ENCODE assay signal across 30 cellular contexts in the genomic region with DNA sequence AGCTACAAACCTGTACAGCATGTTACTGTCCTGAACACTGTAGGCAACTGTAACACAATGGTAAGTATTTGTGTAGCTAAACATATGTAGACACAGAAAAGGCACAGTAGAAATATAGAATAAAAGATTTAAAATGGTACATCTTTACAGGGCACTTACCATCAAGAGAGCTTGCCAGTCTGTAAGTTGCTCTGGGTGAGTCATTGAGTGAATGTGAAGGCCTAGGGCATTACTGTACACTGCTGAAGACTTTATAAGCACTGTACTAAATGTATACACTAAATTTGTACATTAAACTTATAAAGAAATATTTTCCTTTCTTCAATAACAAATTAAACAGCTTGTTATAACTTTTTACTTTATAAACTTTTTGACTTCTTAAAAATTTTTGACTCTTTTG. TPM values are rescaled to one million over a fixed set of nuclear protein-coding genes. Genes with fewer than 3 reads are reported as not detected.
A peak's percentile ranks its signal among the peaks of the same experiment; 100 is the strongest.
DNase-seq lines count a peak whose midpoint lies in the region; ATAC-seq, FAIRE-seq and TF ChIP-seq lines count a peak whose summit lies in the region.
"Had no signal": no experiment of that assay in that cellular context is flagged by ENCODE, and none has a peak within 500 bp of the region (broad histone marks: within the 10 kb centered on the region; RNA-seq: fewer than 3 reads in every experiment).

No MANE protein-coding gene starts in this region.

- peak overlapping the region; percentile 74 for H3K27ac Mint-ChIP-seq in stimulated activated effector memory CD8-positive, alpha-beta T cell treated with anti-CD3 and anti-CD28 coated beads, Interleukin-12 subunit alpha, Interleukin-12 subunit beta, amount 100 ng/mL, for 72 hours
- H3K27ac Mint-ChIP-seq: nephron; stimulated activated memory B cell treated with anti-CD40 and anti-IgM and Interleukin-4, amounts not matched to agents 10 μg/mL and 1 μg/mL and 100 μg/mL, for 72 hours; WTC11 had no signal

- H3F3A ChIP-seq in SK-N-SH (replicated peaks; ENCODE audit: insufficient read depth), result no peaks in the 10 kb centered on the region

- H3K9ac ChIP-seq in KMS-11, result no peak overlapping the region
- H3K9ac ChIP-seq in SK-N-SH, result no peak overlapping the region
- no peak overlapping the region for H3K9ac ChIP-seq in colonic mucosa (ENCODE audit: low read depth in 2 of 2, low read length in 2 of 2)
- H3K9ac ChIP-seq: BLaER1 treated with 17β-estradiol and CSF1 and Interleukin-3, amounts not matched to agents 10 nM and 100 nM had no signal

- no peak for FAIRE-seq in bronchial epithelial cell (lab: Jason Lieb, UNC)
- FAIRE-seq: H1 had no signal

- TF ChIP-seq RAD21 in SK-N-SH (IDR thresholded peaks at IDR 0.05; ENCODE audit: low read length), result no peak

- peaks cover 81% of the 10 kb centered on the region for H3K4me1 Mint-ChIP-seq in stimulated activated effector memory CD8-positive, alpha-beta T cell treated with anti-CD3 and anti-CD28 coated beads, Interleukin-12 subunit alpha, Interleukin-12 subunit beta, amount 100 ng/mL, for 72 hours
- H3K4me1 Mint-ChIP-seq: nephron, WTC11 had no signal

- H3K36me3 ChIP-seq in KMS-11 (ENCODE audit: insufficient read depth) (no peaks in the 10 kb centered on the region), SK-N-SH (replicated peaks in 1 of 2; ENCODE audit: control insufficient read depth in 1 of 2, insufficient read depth in 2 of 2, low read length in 1 of 2) (no peaks in the 10 kb centered on the region), bronchial epithelial cell (ENCODE audit: control insufficient read depth, insufficient read depth, low read length) (peaks cover 7% of the 10 kb centered on the region), colonic mucosa (no peaks in the 10 kb centered on the region)
- H3K36me3 ChIP-seq: gastroesophageal sphincter, lower lobe of right lung, upper lobe of left lung had no signal

- H2AFZ ChIP-seq in KMS-11 (ENCODE audit: low read depth) (no peak overlapping the region), SK-N-SH (ENCODE audit: low read depth) (no peak overlapping the region)
- H2AFZ ChIP-seq: hepatocyte had no signal

- H3K79me2 ChIP-seq in KMS-11 (ENCODE audit: insufficient read depth, low read depth) (peaks cover 62% of the 10 kb centered on the region), SK-N-SH (ENCODE audit: insufficient read depth) (no peaks in the 10 kb centered on the region)
- H3K79me2 ChIP-seq: hepatocyte had no signal

- TF ChIP-seq CTCF in KMS-11 (conservative IDR thresholded peaks at IDR 0.05; ENCODE audit: low read depth, low read length), result no peak
- TF ChIP-seq CTCF in SK-N-SH (IDR thresholded peaks at IDR 0.05), result no peak
- TF ChIP-seq CTCF in bronchial epithelial cell (IDR thresholded peaks at IDR 0.05; ENCODE audit: insufficient read depth, low read length, severe bottlenecking), result no peak
- TF ChIP-seq CTCF in colonic mucosa (IDR thresholded peaks at IDR 0.05), result no peak

- intact Hi-C loops in colonic mucosa (cut with DNase I), result no loop called here

- H3K36me3 Mint-ChIP-seq in stimulated activated effector memory CD8-positive, alpha-beta T cell treated with anti-CD3 and anti-CD28 coated beads, Interleukin-12 subunit alpha, Interleukin-12 subunit beta, amount 100 ng/mL, for 72 hours, result no peaks in the 10 kb centered on the region
- H3K36me3 Mint-ChIP-seq: T-cell, WTC11 had no signal

- POLR2A ChIA-PET in SK-N-SH (lab: Yijun Ruan, JAX), result no interaction called here

- H3K4me1 ChIP-seq in KMS-11 (ENCODE audit: low read depth, poor library complexity, severe bottlenecking) (peaks cover 94% of the 10 kb centered on the region), SK-N-SH (ENCODE audit: control insufficient read depth in 1 of 2, insufficient read depth in 2 of 2, low read depth in 1 of 2, low read length in 1 of 2) (peaks cover 0 to 11% of the 10 kb centered on the region in 2 experiments; a peak in 2 of 4 replicates), colonic mucosa (no peaks in the 10 kb centered on the region)

- no peaks in the 10 kb centered on the region for H3K9me2 ChIP-seq in SK-N-SH

- no peak overlapping the region for H3K4me3 Mint-ChIP-seq in stimulated activated effector memory CD8-positive, alpha-beta T cell treated with anti-CD3 and anti-CD28 coated beads, Interleukin-12 subunit alpha, Interleukin-12 subunit beta, amount 100 ng/mL, for 72 hours
- H3K4me3 Mint-ChIP-seq: activated CD4-positive, alpha-beta T cell treated with anti-CD3 and anti-CD28 coated beads, Interleukin-2, amount 10 ng/mL, durations not matched to agents 7 days and 5 days; activated naive CD8-positive, alpha-beta T cell treated with anti-CD3 and anti-CD28 coated beads, Interleukin-2, amount 10 ng/mL, durations not matched to agents 7 days and 5 days; nephron; stimulated activated memory B cell treated with anti-CD40 and anti-IgM and Interleukin-4, amounts not matched to agents 10 μg/mL and 1 μg/mL and 100 μg/mL, for 72 hours; T-cell; WTC11 had no signal

- peak overlapping the region; percentile 36; the same call in 1 of the 2 replicates for H3K4me2 ChIP-seq in KMS-11
- no peak overlapping the region for H3K4me2 ChIP-seq in SK-N-SH
- H3K4me2 ChIP-seq: hepatocyte had no signal

- H3K27ac ChIP-seq in KMS-11 (no peak overlapping the region), SK-N-SH (ENCODE audit: low read depth in 2 of 2, low read length in 1 of 2) (no peak overlapping the region), colonic mucosa (no peak overlapping the region)
- H3K27ac ChIP-seq: BLaER1 treated with 17β-estradiol and CSF1 and Interleukin-3, amounts not matched to agents 10 nM and 100 nM; esophagus squamous epithelium; gastroesophageal sphincter; hepatocyte; lower lobe of right lung; SJSA1; upper lobe of left lung had no signal

- H3K9me3 ChIP-seq in SK-N-SH, result no peaks in the 10 kb centered on the region
- H3K9me3 ChIP-seq in colonic mucosa, result no peaks in the 10 kb centered on the region
- H3K9me3 ChIP-seq: esophagus squamous epithelium, gastroesophageal sphincter, lower lobe of right lung, mucosa of descending colon, SJSA1, upper lobe of left lung had no signal

- CTCF ChIA-PET in SK-N-SH (lab: Yijun Ruan, JAX), result no interaction called here

- H4K20me1 ChIP-seq in KMS-11 (ENCODE audit: insufficient read depth), result no peaks in the 10 kb centered on the region
- H4K20me1 ChIP-seq in SK-N-SH (ENCODE audit: insufficient read depth), result no peaks in the 10 kb centered on the region

- H3K27me3 ChIP-seq in KMS-11 (ENCODE audit: insufficient read depth, low read depth), result no peaks in the 10 kb centered on the region
- no peaks in the 10 kb centered on the region for H3K27me3 ChIP-seq in SK-N-SH (ENCODE audit: insufficient read depth)
- no peaks in the 10 kb centered on the region for H3K27me3 ChIP-seq in bronchial epithelial cell (ENCODE audit: control insufficient read depth, insufficient read depth, low read length)
- H3K27me3 ChIP-seq in colonic mucosa, result no peaks in the 10 kb centered on the region
- H3K27me3 ChIP-seq: BLaER1 treated with 17β-estradiol and CSF1 and Interleukin-3, amounts not matched to agents 10 nM and 100 nM; esophagus squamous epithelium; gastroesophageal sphincter; SJSA1; upper lobe of left lung had no signal

- H3K4me3 ChIP-seq in KMS-11 (IDR thresholded peaks at IDR 0.05; ENCODE audit: insufficient read depth, low read depth, low read length) (no peak overlapping the region), SK-N-SH (ENCODE audit: low read depth in 2 of 2, low read length in 1 of 2) (no peak overlapping the region), bronchial epithelial cell (ENCODE audit: low read depth, low read length) (no peak overlapping the region), colonic mucosa (no peak overlapping the region)
- H3K4me3 ChIP-seq: BLaER1 treated with 17β-estradiol and CSF1 and Interleukin-3, amounts not matched to agents 10 nM and 100 nM; esophagus squamous epithelium; gastroesophageal sphincter; hepatocyte; lower lobe of right lung; mucosa of descending colon; SJSA1; upper lobe of left lung had no signal

- peaks cover 4% of the 10 kb centered on the region for H3K9me3 Mint-ChIP-seq in stimulated activated effector memory CD8-positive, alpha-beta T cell treated with anti-CD3 and anti-CD28 coated beads, Interleukin-12 subunit alpha, Interleukin-12 subunit beta, amount 100 ng/mL, for 72 hours
- H3K9me3 Mint-ChIP-seq: nephron; stimulated activated memory B cell treated with anti-CD40 and anti-IgM and Interleukin-4, amounts not matched to agents 10 μg/mL and 1 μg/mL and 100 μg/mL, for 72 hours; WTC11 had no signal

- ATAC-seq in stimulated activated effector memory CD8-positive, alpha-beta T cell treated with anti-CD3 and anti-CD28 coated beads, Interleukin-12 subunit alpha, Interleukin-12 subunit beta, amount 100 ng/mL, for 72 hours, result no peak
- ATAC-seq in GM21526 (IDR thresholded peaks at IDR 0.05; ENCODE audit: low FRiP score, unreplicated experiment), result no peak
- ATAC-seq: gastroesophageal sphincter; lower lobe of right lung; mucosa of descending colon; stimulated activated memory B cell treated with anti-CD40 and anti-IgM and Interleukin-4, amounts not matched to agents 10 μg/mL and 1 μg/mL and 100 μg/mL, for 72 hours; T-cell; WTC11 had no signal

- no peak for TF ChIP-seq EP300 in SK-N-SH (IDR thresholded peaks at IDR 0.05; ENCODE audit: borderline replicate concordance in 1 of 2, low read depth in 1 of 2, low read length in 1 of 2)

- DNase-seq in SK-N-SH, result no peak
- peak; percentile 64 for DNase-seq in bronchial epithelial cell (ENCODE audit: low read depth)
- no peak for DNase-seq in stimulated activated effector memory CD8-positive, alpha-beta T cell treated with anti-CD3 and anti-CD28 coated beads, Interleukin-12 subunit alpha, Interleukin-12 subunit beta, amount 100 ng/mL, for 72 hours (ENCODE audit: low spot score in 2 of 2)
- DNase-seq in NCI-H1417 treated with DMSO at 0.1 percent for 48 hours (lab: John Stamatoyannopoulos, UW), result no peak
- no peak for DNase-seq in colonic mucosa
- DNase-seq: activated CD4-positive, alpha-beta T cell treated with anti-CD3 and anti-CD28 coated beads, Interleukin-2, amount 10 ng/mL, durations not matched to agents 7 days and 5 days; activated effector memory CD4-positive, alpha-beta T cell treated with anti-CD3 and anti-CD28 coated beads, Interleukin-2, amount 50 U/mL, for 16 hours; activated naive CD8-positive, alpha-beta T cell treated with anti-CD3 and anti-CD28 coated beads, Interleukin-2, amount 10 ng/mL, durations not matched to agents 7 days and 5 days; COR-L47; esophagus squamous epithelium; lower lobe of right lung; mucosa of descending colon; MV-4-11; NCI-H1436 treated with DMSO at 0.1 percent for 48 hours; NCI-H2107; NCI-H446 treated with DMSO at 0.1 percent for 48 hours; NCI-H82; RPMI8226; T-cell; upper lobe of left lung had no signal

TF ChIP-seq in SK-N-SH, 30 proteins besides CTCF, POLR2A, EP300 and RAD21 (continues in another document):
- TF ChIP-seq FOSL2 (IDR thresholded peaks at IDR 0.05; ENCODE audit: borderline replicate concordance, low read depth), result peak; percentile 16; the same call in 1 of the 2 replicates
- no peak for TF ChIP-seq FOXJ3 (CRISPR knock-in tag; IDR thresholded peaks at IDR 0.05)

RNA-seq across cellular contexts. Expression of a gene that starts 20.5 kb away (rescaled TPM):
- polyA plus RNA-seq in SK-N-SH (2012; rRNA removed), result 1.0 and 1.2 TPM in 2 replicates
- polyA plus RNA-seq in SK-N-SH (2012; cell fraction: cytosol; rRNA removed), result 0.66 and 0.71 TPM in 2 replicates
- polyA plus RNA-seq in SK-N-SH (2012; cell fraction: nucleus; rRNA removed), result 1.2 and 1.4 TPM in 2 replicates
- 18.7 and 21.9 TPM in 2 replicates for total RNA-seq in bronchial epithelial cell
- 1 to 10 TPM in 1 of 2 donors, under 1 TPM in 1; 0.94 to 1.2 TPM for total RNA-seq in colonic mucosa
